10 cellular contexts compared by ENCODE assay signal in the genomic region with DNA sequence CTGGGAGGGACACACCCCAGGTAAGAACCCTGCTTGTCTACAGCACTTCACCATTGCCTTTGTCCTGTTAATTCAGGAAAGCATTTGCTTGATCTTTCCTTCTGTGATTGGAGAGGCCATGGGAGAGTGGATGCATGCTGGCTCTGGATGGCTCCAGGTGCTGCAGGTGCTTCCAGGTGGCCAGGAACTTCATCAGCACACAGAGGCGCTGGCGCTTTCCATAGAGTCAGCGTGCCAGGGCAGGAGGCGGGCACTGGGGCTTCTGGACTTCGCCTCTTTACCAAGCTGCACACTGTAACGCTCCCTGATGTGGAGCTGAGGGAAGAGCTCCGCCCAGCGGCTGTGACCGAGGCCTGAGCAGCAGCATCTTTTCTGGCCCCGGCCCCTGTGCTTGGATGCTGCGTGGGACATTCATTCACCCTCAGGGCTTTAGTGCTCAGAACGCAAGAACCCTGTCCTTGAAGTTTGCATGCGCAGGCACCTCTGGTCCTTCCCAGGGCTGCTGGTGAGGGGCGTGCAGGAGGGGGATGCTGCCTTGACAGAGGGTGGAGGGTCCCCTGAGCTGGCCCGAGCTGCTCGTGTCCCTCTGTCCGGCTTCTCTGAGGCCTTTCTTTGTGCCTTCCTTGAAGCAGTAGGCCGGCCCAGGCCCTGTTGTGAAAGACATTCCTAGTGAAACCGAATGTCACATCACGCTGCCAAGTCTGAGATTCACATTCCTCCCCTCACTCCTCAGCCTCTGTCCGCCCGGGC. TPM values are rescaled to one million over a fixed set of nuclear protein-coding genes. Genes with fewer than 3 reads are reported as not detected.
DNase-seq lines count a peak whose midpoint lies in the region; ATAC-seq lines count a peak whose summit lies in the region.
"Had no signal": no experiment of that assay in that cellular context is flagged by ENCODE, and none has a peak within 500 bp of the region (broad histone marks: within the 10 kb centered on the region; RNA-seq: fewer than 3 reads in every experiment).

No MANE protein-coding gene starts in this region.

- DNase-seq in CD4-positive, alpha-beta memory T cell: no peak
- DNase-seq in NCI-H2107 treated with DMSO at 0.1 percent for 48 hours (lab: John Stamatoyannopoulos, UW; ENCODE audit: unreplicated experiment): peak; percentile 88
- no peak for DNase-seq in effector memory CD8-positive, alpha-beta T cell
- no peak for DNase-seq in naive thymus-derived CD8-positive, alpha-beta T cell
- no peak for DNase-seq in D341Med (ENCODE audit: low spot score)
- no peak for DNase-seq in SKM-1 (lab: John Stamatoyannopoulos, UW; ENCODE audit: unreplicated experiment)
- DNase-seq in UCSD-AML1 (lab: John Stamatoyannopoulos, UW; ENCODE audit: unreplicated experiment): no peak
- DNase-seq in H4 (ENCODE audit: low spot score): no peak
- DNase-seq: NCI-H2171 treated with DMSO at 0.1 percent for 48 hours had no signal

- H3K9me3 Mint-ChIP-seq in CD4-positive, alpha-beta memory T cell: peaks cover 0 to 4% (median 0%) of the 10 kb centered on the region in 8 donors
- no peaks in the 10 kb centered on the region for H3K9me3 Mint-ChIP-seq in effector memory CD8-positive, alpha-beta T cell
- H3K9me3 Mint-ChIP-seq in naive thymus-derived CD8-positive, alpha-beta T cell: no peaks in the 10 kb centered on the region

- H3K4me1 ChIP-seq in CD4-positive, alpha-beta memory T cell (ENCODE audit: insufficient read depth, low read length): peaks cover 34% of the 10 kb centered on the region

- H3K4me1 Mint-ChIP-seq in CD4-positive, alpha-beta memory T cell: peaks cover 28 to 45% (median 39%) of the 10 kb centered on the region in 4 donors
- peaks cover 30 to 34% of the 10 kb centered on the region in 2 donors for H3K4me1 Mint-ChIP-seq in effector memory CD8-positive, alpha-beta T cell (ENCODE audit: low read depth in 2 of 2)
- peaks cover 14 to 45% (median 42%) of the 10 kb centered on the region in 4 donors for H3K4me1 Mint-ChIP-seq in naive thymus-derived CD8-positive, alpha-beta T cell
- H3K4me1 Mint-ChIP-seq: brain had no signal

- H3K27ac ChIP-seq in CD4-positive, alpha-beta memory T cell (ENCODE audit: low read depth, low read length): peak overlapping the region; percentile 93

- H3K36me3 ChIP-seq in CD4-positive, alpha-beta memory T cell (ENCODE audit: insufficient read depth, low read length): peaks cover 6% of the 10 kb centered on the region

- CTCF ChIA-PET in CD4-positive, alpha-beta memory T cell (lab: Charles Lee; ENCODE audit: partially characterized antibody): interaction anchor here (1.3 to 2.1 kb wide), 2 partner anchors 9 to 77 kb away, joined by 8 read pairs; no protein-coding TSS in a partner anchor

- H3K27ac Mint-ChIP-seq in CD4-positive, alpha-beta memory T cell: peak overlapping the region; percentile 36 to 100 (median 100)
- peak overlapping the region; percentile 98 to 100 for H3K27ac Mint-ChIP-seq in effector memory CD8-positive, alpha-beta T cell
- H3K27ac Mint-ChIP-seq in naive thymus-derived CD8-positive, alpha-beta T cell: peak overlapping the region; percentile 98 to 100 (median 100)
- H3K27ac Mint-ChIP-seq: brain had no signal

- POLR2A ChIA-PET in CD4-positive, alpha-beta memory T cell (lab: Charles Lee; ENCODE audit: partially characterized antibody): interaction anchor here (3.6 to 5.8 kb wide), 2 partner anchors 11 to 66 kb away, joined by 58 to 67 read pairs; a partner anchor contains a TSS
- POLR2A ChIA-PET in naive thymus-derived CD8-positive, alpha-beta T cell (lab: Charles Lee): interaction anchor here (2.9 to 3.2 kb wide), 2 partner anchors 9 to 66 kb away, joined by 16 to 26 read pairs; a partner anchor contains a TSS

- intact Hi-C loops in CD4-positive, alpha-beta memory T cell (cut with micrococcal nuclease): loop anchor here (5.0 kb wide), 1 partner anchor 702 kb away; no protein-coding TSS in a partner anchor

- no peaks in the 10 kb centered on the region for H3K27me3 ChIP-seq in CD4-positive, alpha-beta memory T cell (ENCODE audit: insufficient read depth, low read length)

- peaks cover 15 to 21% of the 10 kb centered on the region in 2 donors for H3K36me3 Mint-ChIP-seq in CD4-positive, alpha-beta memory T cell
- H3K36me3 Mint-ChIP-seq in effector memory CD8-positive, alpha-beta T cell (ENCODE audit: insufficient read depth): peaks cover 24% of the 10 kb centered on the region
- H3K36me3 Mint-ChIP-seq in naive thymus-derived CD8-positive, alpha-beta T cell: peaks cover 0 to 11% (median 6%) of the 10 kb centered on the region in 3 donors
- H3K36me3 Mint-ChIP-seq: brain had no signal

- H3K9me3 ChIP-seq in CD4-positive, alpha-beta memory T cell (ENCODE audit: control insufficient read depth in 1 of 2, low read length in 2 of 2): no peaks in the 10 kb centered on the region

- H3K27me3 Mint-ChIP-seq in CD4-positive, alpha-beta memory T cell: no peaks in the 10 kb centered on the region
- no peaks in the 10 kb centered on the region for H3K27me3 Mint-ChIP-seq in effector memory CD8-positive, alpha-beta T cell
- peaks cover 0 to 4% (median 0%) of the 10 kb centered on the region in 5 donors for H3K27me3 Mint-ChIP-seq in naive thymus-derived CD8-positive, alpha-beta T cell

- ATAC-seq in effector memory CD8-positive, alpha-beta T cell (replicated peaks): no peak
- ATAC-seq in naive thymus-derived CD8-positive, alpha-beta T cell: no peak

- no peak overlapping the region for H3K4me3 ChIP-seq in CD4-positive, alpha-beta memory T cell (ENCODE audit: low read length in 2 of 2)

- peak overlapping the region in 4 of 8 donors; percentile 12 to 93 (median 34) for H3K4me3 Mint-ChIP-seq in CD4-positive, alpha-beta memory T cell
- peak overlapping the region; percentile 94 to 96 for H3K4me3 Mint-ChIP-seq in effector memory CD8-positive, alpha-beta T cell
- peak overlapping the region in 4 of 10 donors; percentile 92 to 93 (median 92) for H3K4me3 Mint-ChIP-seq in naive thymus-derived CD8-positive, alpha-beta T cell
- H3K4me3 Mint-ChIP-seq: brain had no signal

RNA-seq across cellular contexts. Expression of a gene that starts 1.6 kb away (rescaled TPM):
- 100 to 1,000 TPM in 1 of 2 experiments, 10 to 100 TPM in 1; 98.7 to 107 TPM for total RNA-seq in CD4-positive, alpha-beta memory T cell
- polyA plus RNA-seq in CD4-positive, alpha-beta memory T cell: 10 to 100 TPM; 29.6 to 46.9 TPM
- total RNA-seq in naive thymus-derived CD8-positive, alpha-beta T cell: 100 to 1,000 TPM; 114 to 125 TPM
- 10 to 100 TPM; 27.8 to 49.6 (median 42.4) TPM for polyA plus RNA-seq in naive thymus-derived CD8-positive, alpha-beta T cell
- total RNA-seq in H4 (2014; rRNA removed; shearing (Covaris generic)): 36.7 and 38.6 TPM in 2 replicates

RNA-seq across cellular contexts. Expression of a gene that starts 43.6 kb away (rescaled TPM):
- total RNA-seq in CD4-positive, alpha-beta memory T cell: not detected
- not detected for polyA plus RNA-seq in CD4-positive, alpha-beta memory T cell
- not detected for total RNA-seq in naive thymus-derived CD8-positive, alpha-beta T cell
- not detected for polyA plus RNA-seq in naive thymus-derived CD8-positive, alpha-beta T cell
- not detected in 2 replicates for total RNA-seq in H4 (2014; rRNA removed; shearing (Covaris generic))
